ENCODE assay signal across 12 cellular contexts in genomic region chr21:45322231-45322959, GRCh38. TPM values are rescaled to one million over a fixed set of nuclear protein-coding genes. Genes with fewer than 3 reads are reported as not detected.
DNase-seq lines count a peak whose midpoint lies in the region; ATAC-seq and TF ChIP-seq lines count a peak whose summit lies in the region.
"Had no signal": no experiment of that assay in that cellular context is flagged by ENCODE, and none has a peak within 500 bp of the region (broad histone marks: within the 10 kb centered on the region; RNA-seq: fewer than 3 reads in every experiment).

No MANE protein-coding gene starts in this region.

- no peaks in the 10 kb centered on the region for H3K36me3 Mint-ChIP-seq in activated CD4-positive, alpha-beta T cell treated with anti-CD3 and anti-CD28 coated beads for 36 hours (ENCODE audit: low read depth)
- H3K36me3 Mint-ChIP-seq: mesothelial cell of epicardium had no signal

- no peak for DNase-seq in activated CD4-positive, alpha-beta T cell treated with anti-CD3 and anti-CD28 coated beads for 36 hours
- DNase-seq in activated CD4-positive, alpha-beta T cell treated with anti-CD3 and anti-CD28 coated beads for 48 hours = no peak
- DNase-seq in M059J (ENCODE audit: low read depth) (peak; percentile 37), coronary artery (ENCODE audit: low spot score) (no peak), sciatic nerve (ENCODE audit: low spot score) (peak; percentile 55), NCI-H510A treated with DMSO at 0.1 percent for 48 hours (lab: John Stamatoyannopoulos, UW) (no peak)
- DNase-seq: activated CD8-positive, alpha-beta memory T cell treated with anti-CD3 and anti-CD28 coated beads, Interleukin-2, amount 50 U/mL, for 48 hours; KBM-7; NCI-H2029 treated with DMSO at 0.1 percent for 48 hours had no signal

- ATAC-seq in activated CD4-positive, alpha-beta T cell treated with anti-CD3 and anti-CD28 coated beads for 36 hours = peak; percentile 23
- no peak for ATAC-seq in sciatic nerve
- ATAC-seq in GM21515 (IDR thresholded peaks at IDR 0.05; ENCODE audit: unreplicated experiment) = no peak
- ATAC-seq in HG02763 (IDR thresholded peaks at IDR 0.05; ENCODE audit: unreplicated experiment) = no peak

- no peaks in the 10 kb centered on the region for H3K9me3 Mint-ChIP-seq in activated CD4-positive, alpha-beta T cell treated with anti-CD3 and anti-CD28 coated beads for 36 hours (ENCODE audit: low read depth)
- H3K9me3 Mint-ChIP-seq: mesothelial cell of epicardium had no signal

- H3K27ac ChIP-seq in coronary artery = peak overlapping the region; percentile 92 to 99

- H3K4me3 ChIP-seq in coronary artery = peak overlapping the region; percentile 37

- no peak for TF ChIP-seq CTCF in coronary artery (IDR thresholded peaks at IDR 0.05)

- H3K27ac Mint-ChIP-seq in activated CD4-positive, alpha-beta T cell treated with anti-CD3 and anti-CD28 coated beads for 36 hours = peak overlapping the region; percentile 16
- H3K27ac Mint-ChIP-seq: mesothelial cell of epicardium had no signal

- peaks cover 3% of the 10 kb centered on the region for H3K27me3 Mint-ChIP-seq in activated CD4-positive, alpha-beta T cell treated with anti-CD3 and anti-CD28 coated beads for 36 hours

- intact Hi-C loops in activated CD4-positive, alpha-beta T cell treated with anti-CD3 and anti-CD28 coated beads for 36 hours (cut with DNase I, micrococcal nuclease) = no loop called here
- intact Hi-C loops in sciatic nerve (cut with DNase I) = no loop called here

- CTCF ChIA-PET in activated CD4-positive, alpha-beta T cell treated with anti-CD3 and anti-CD28 coated beads for 36 hours (lab: Charles Lee) = interaction anchor here (1.4 kb wide), 1 partner anchor 30 kb away, joined by 4 read pairs; no protein-coding TSS in a partner anchor

- H3K4me3 Mint-ChIP-seq in activated CD4-positive, alpha-beta T cell treated with anti-CD3 and anti-CD28 coated beads for 36 hours = no peak overlapping the region
- H3K4me3 Mint-ChIP-seq: mesothelial cell of epicardium had no signal

- POLR2A ChIA-PET in activated CD4-positive, alpha-beta T cell treated with anti-CD3 and anti-CD28 coated beads for 36 hours (lab: Charles Lee) = no interaction called here

- peaks cover 17% of the 10 kb centered on the region for H3K4me1 Mint-ChIP-seq in activated CD4-positive, alpha-beta T cell treated with anti-CD3 and anti-CD28 coated beads for 36 hours

RNA-seq across cellular contexts. Expression of gene POFUT2, which starts 34.7 kb away (rescaled TPM):
- total RNA-seq in activated CD4-positive, alpha-beta T cell treated with anti-CD3 and anti-CD28 coated beads for 36 hours = 10 to 100 TPM; 14.7 to 14.9 TPM
- total RNA-seq in M059J (2014; rRNA removed; shearing (Covaris generic)) = 65.7 and 81.8 TPM in 2 replicates
- 44.2 TPM for total RNA-seq in sciatic nerve

Comparison
In these comparisons a context has a peak if more than half of its experiments do, and no peak if none do; other contexts are left out.
1. DNase-seq: peak in M059J (single experiment) and sciatic nerve (single experiment); none in activated CD4-positive, alpha-beta T cell treated with anti-CD3 and anti-CD28 coated beads for 36 hours (single experiment), activated CD4-positive, alpha-beta T cell treated with anti-CD3 and anti-CD28 coated beads for 48 hours (single experiment), coronary artery (single experiment) and NCI-H510A treated with DMSO at 0.1 percent for 48 hours (single experiment).